ENCODE assay signal across 19 cellular contexts in the genomic region with DNA sequence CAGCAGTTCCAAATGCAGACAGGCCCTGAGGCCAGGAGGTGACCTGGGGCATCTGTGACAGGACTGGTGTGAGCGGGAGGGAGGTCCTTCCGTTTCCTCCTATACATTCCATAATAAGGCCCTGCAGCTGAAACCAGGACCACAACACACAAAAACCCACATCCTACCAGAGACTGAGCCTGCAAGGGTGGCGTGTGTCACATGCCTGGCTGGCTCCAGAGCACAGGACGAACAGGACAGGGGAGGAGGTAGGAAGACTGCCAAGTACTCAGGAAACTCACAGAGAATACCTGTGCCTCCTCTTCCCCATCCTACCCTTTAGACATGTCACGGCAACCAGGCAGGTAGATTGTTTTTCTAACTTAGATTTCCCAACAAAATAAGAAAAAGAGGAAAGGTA.
DNase-seq lines count a peak whose midpoint lies in the region; ATAC-seq and TF ChIP-seq lines count a peak whose summit lies in the region.
"Had no signal": no experiment of that assay in that cellular context is flagged by ENCODE, and none has a peak within 500 bp of the region (broad histone marks: within the 10 kb centered on the region; RNA-seq: fewer than 3 reads in every experiment).

No MANE protein-coding gene starts in this region.

- in situ Hi-C loops in transverse colon (cut with MboI; ENCODE audit: low pct_ligation_motif_present in 1 of 4, low pct_unique_long_range_greater_than_20kb in 1 of 4, low sequenced_read_pairs in 3 of 4) = no loop called here

- no peak for TF ChIP-seq CTCF in GM12865 (IDR thresholded peaks at IDR 0.05; ENCODE audit: insufficient read depth, low read depth, low read length, missing control alignments)
- TF ChIP-seq CTCF in VCaP (conservative IDR thresholded peaks at IDR 0.05) = no peak
- no peak for TF ChIP-seq CTCF in mesothelial cell of epicardium (IDR thresholded peaks at IDR 0.05; ENCODE audit: unreplicated experiment)
- no peak for TF ChIP-seq CTCF in transverse colon (IDR thresholded peaks at IDR 0.05)

- no peak overlapping the region for H3K4me3 Mint-ChIP-seq in mesothelial cell of epicardium
- H3K4me3 Mint-ChIP-seq: CD4-positive, CD25-positive, alpha-beta regulatory T cell; CD8-positive, alpha-beta memory T cell had no signal

- intact Hi-C loops in transverse colon (cut with DNase I; ENCODE audit: low total_unique reads) = no loop called here

- DNase-seq in GM12865 (ENCODE audit: low read depth) = peak; percentile 2
- no peak for DNase-seq in mesothelial cell of epicardium (ENCODE audit: low spot score in 2 of 2, unreplicated experiment in 2 of 2)
- no peak for DNase-seq in transverse colon
- DNase-seq in cerebellar cortex (ENCODE audit: low spot score) = no peak
- DNase-seq in activated gamma-delta T cell (lab: John Stamatoyannopoulos, UW) = no peak
- DNase-seq: ACHN; BE2C; C1 segment of cervical spinal cord; CD4-positive, CD25-positive, alpha-beta regulatory T cell; CD8-positive, alpha-beta memory T cell; COR-L47; DMS 273 treated with DMSO at 0.1 percent for 48 hours; DMS53; DND-41; GM23248 had no signal

- H3K27me3 ChIP-seq in transverse colon = no peaks in the 10 kb centered on the region
- H3K27me3 ChIP-seq: BE2C had no signal

- H3K27ac ChIP-seq in VCaP (peak overlapping the region; percentile 51), transverse colon (no peak overlapping the region)
- H3K27ac ChIP-seq: GM23248 had no signal

- H3K4me3 ChIP-seq in GM12865 (ENCODE audit: low read depth, low read length) (no peak overlapping the region), transverse colon (no peak overlapping the region)
- H3K4me3 ChIP-seq: GM23248, HAP-1 had no signal

- WGBS in transverse colon (ENCODE audit: low coverage in 1 of 2), 2 donors = 65% methylated on average over 2 to 5 of the region's 5 CpGs

- H3K9me3 Mint-ChIP-seq in mesothelial cell of epicardium = no peaks in the 10 kb centered on the region
- H3K9me3 Mint-ChIP-seq: CD8-positive, alpha-beta memory T cell had no signal

- TF ChIP-seq POLR2A in transverse colon (IDR thresholded peaks at IDR 0.05) = no peak

- H3K4me1 Mint-ChIP-seq in mesothelial cell of epicardium = peaks cover 66% of the 10 kb centered on the region
- H3K4me1 Mint-ChIP-seq: CD4-positive, CD25-positive, alpha-beta regulatory T cell had no signal

- H3K4me1 ChIP-seq in transverse colon = peaks cover 3 to 23% (median 11%) of the 10 kb centered on the region in 4 donors
- H3K4me1 ChIP-seq: BE2C had no signal

- H3K27ac Mint-ChIP-seq in mesothelial cell of epicardium = peak overlapping the region; percentile 76
- H3K27ac Mint-ChIP-seq: CD4-positive, CD25-positive, alpha-beta regulatory T cell; CD8-positive, alpha-beta memory T cell had no signal

- no peak for TF ChIP-seq EP300 in Ishikawa (IDR thresholded peaks at IDR 0.05; ENCODE audit: borderline replicate concordance)
- no peak for TF ChIP-seq EP300 in transverse colon (IDR thresholded peaks at IDR 0.05; ENCODE audit: low read depth)

- no peak for TF ChIP-seq RAD21 in Ishikawa (IDR thresholded peaks at IDR 0.05; ENCODE audit: low read depth)

- H3K36me3 ChIP-seq in transverse colon = no peaks in the 10 kb centered on the region
- H3K36me3 ChIP-seq: BE2C, HAP-1 had no signal

- peaks cover 2% of the 10 kb centered on the region for H3K36me3 Mint-ChIP-seq in mesothelial cell of epicardium
- H3K36me3 Mint-ChIP-seq: CD4-positive, CD25-positive, alpha-beta regulatory T cell; CD8-positive, alpha-beta memory T cell had no signal

- H3K27me3 Mint-ChIP-seq in mesothelial cell of epicardium (ENCODE audit: low read depth) = no peaks in the 10 kb centered on the region
- H3K27me3 Mint-ChIP-seq: CD4-positive, CD25-positive, alpha-beta regulatory T cell had no signal

- no peaks in the 10 kb centered on the region for H3K9me3 ChIP-seq in transverse colon
- H3K9me3 ChIP-seq: BE2C, HAP-1 had no signal

- ATAC-seq in HG03571 (IDR thresholded peaks at IDR 0.05; ENCODE audit: unreplicated experiment) = no peak

TF ChIP-seq in Ishikawa, 13 proteins besides CTCF, POLR2A, EP300 and RAD21:
- TF ChIP-seq TAF1 (IDR thresholded peaks at IDR 0.05; ENCODE audit: low read depth) = no peak
- peak; percentile 51 for TF ChIP-seq USF1 (IDR thresholded peaks at IDR 0.05)
TF ChIP-seq in Ishikawa: peak in this region for 1.
